In the genomic region with DNA sequence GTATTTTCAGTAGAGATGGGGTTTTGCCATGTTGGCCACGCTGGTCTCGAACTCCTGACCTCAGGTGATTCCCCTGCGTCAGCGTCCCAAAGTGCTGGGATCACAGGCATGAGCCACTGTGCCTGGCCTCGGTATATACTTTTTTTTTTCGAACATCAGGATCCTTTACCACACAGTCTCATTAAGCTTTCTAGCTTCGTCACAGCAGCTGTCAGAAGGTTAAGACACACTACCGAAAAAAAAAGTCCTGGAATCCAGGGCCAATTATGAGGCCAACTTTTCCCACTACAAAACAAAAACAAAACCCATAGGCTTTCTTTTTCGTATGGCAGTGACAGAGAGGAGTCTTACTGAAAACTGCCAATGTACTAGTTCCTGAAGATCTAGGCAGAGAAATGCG, we compare ENCODE assay signal across 32 cellular contexts.
"Had no signal": no experiment of that assay in that cellular context is flagged by ENCODE, and none has a peak within 500 bp of the region (broad histone marks: within the 10 kb centered on the region; RNA-seq: fewer than 3 reads in every experiment).

No MANE protein-coding gene starts in this region.

- H3K27ac Mint-ChIP-seq: activated B cell treated with CpG ODN at 0.5 μM for 24 hours; activated CD8-positive, alpha-beta T cell treated with anti-CD3 and anti-CD28 coated beads for 36 hours; activated naive CD8-positive, alpha-beta T cell; activated T-helper 17 cell treated with anti-CD3 and anti-CD28 coated beads, Interleukin-2, amount 50 U/mL, for 72 hours; dendritic cell treated with granulocyte-macrophage colony-stimulating factor and Interleukin-4, amounts not matched to agents 40 ng/mL and 50 ng/mL, for 4 days; effector memory CD8-positive, alpha-beta T cell; T-cell; T-helper 1 cell treated with Interleukin-12 subunit alpha and Interleukin-12 subunit beta and Interleukin-4 antibody, amounts not matched to agents 30 μg/mL and 1 μg/mL, for 36 hours; T-helper 2 cell treated with Interferon-gamma antibody and Interleukin-4, amounts not matched to agents 5 μg/mL and 100 μg/mL, for 36 hours had no signal

- H3K27ac ChIP-seq: brain microvascular endothelial cell, coronary artery, esophagus muscularis mucosa, foreskin keratinocyte, gastroesophageal sphincter, WERI-Rb-1 had no signal

- DNase-seq: activated B cell treated with CpG ODN at 0.5 μM for 24 hours; activated CD4-positive, alpha-beta T cell treated with anti-CD3 and anti-CD28 coated beads for 48 hours; activated CD4-positive, alpha-beta T cell treated with anti-CD3 and anti-CD28 coated beads, Interleukin-2, amount 50 U/mL, for 1 hour; activated CD4-positive, alpha-beta T cell treated with anti-CD3 and anti-CD28 coated beads, Interleukin-2, amount 50 U/mL, for 48 hours; activated CD8-positive, alpha-beta memory T cell treated with anti-CD3 and anti-CD28 coated beads for 24 hours; activated CD8-positive, alpha-beta T cell treated with anti-CD3 and anti-CD28 coated beads for 36 hours; activated effector memory CD4-positive, alpha-beta T cell treated with Interleukin-2 at 50 U/mL for 16 hours; activated gamma-delta T cell treated with Interleukin-2 at 50 U/mL for 16 hours; activated naive CD4-positive, alpha-beta T cell treated with anti-CD3 and anti-CD28 coated beads, Interleukin-2, amount 50 U/mL, for 16 hours; activated naive CD4-positive, alpha-beta T cell treated with Interleukin-2 at 50 U/mL for 16 hours; activated T-cell treated with anti-CD3 and anti-CD28 coated beads, Interleukin-2, amount 50 U/mL, for 4 hours; amniotic stem cell; anterior cingulate cortex; brain microvascular endothelial cell; effector CD4-positive, alpha-beta T cell; effector memory CD8-positive, alpha-beta T cell; erythroblast; foreskin keratinocyte; SW 1271; T-cell; T1000; WERI-Rb-1 had no signal

- ATAC-seq: activated CD4-positive, CD25-positive, alpha-beta regulatory T cell treated with anti-CD3 and anti-CD28 coated beads, Interleukin-2, amount 50 U/mL, for 24 hours; activated CD8-positive, alpha-beta T cell treated with anti-CD3 and anti-CD28 coated beads for 36 hours; activated T-cell treated with anti-CD3 and anti-CD28 coated beads, Interleukin-2, amount 50 U/mL, for 4 hours; activated T-helper 17 cell treated with anti-CD3 and anti-CD28 coated beads, Interleukin-2, amount 50 U/mL, for 72 hours; effector memory CD8-positive, alpha-beta T cell; foreskin keratinocyte; gastroesophageal sphincter; T-cell had no signal

- H3K36me3 Mint-ChIP-seq: activated naive CD8-positive, alpha-beta T cell had no signal

- H3K27me3 Mint-ChIP-seq: activated B cell treated with CpG ODN at 0.5 μM for 24 hours; activated CD8-positive, alpha-beta T cell treated with anti-CD3 and anti-CD28 coated beads for 36 hours; activated naive CD8-positive, alpha-beta T cell; activated T-helper 17 cell treated with anti-CD3 and anti-CD28 coated beads, Interleukin-2, amount 50 U/mL, for 72 hours; central memory CD8-positive, alpha-beta T cell; dendritic cell treated with granulocyte-macrophage colony-stimulating factor and Interleukin-4, amounts not matched to agents 40 ng/mL and 50 ng/mL, for 4 days; effector memory CD8-positive, alpha-beta T cell; T-cell had no signal

- H3K4me1 ChIP-seq: esophagus muscularis mucosa, gastroesophageal sphincter had no signal

- H3K4me3 Mint-ChIP-seq: activated B cell treated with CpG ODN at 0.5 μM for 24 hours; activated CD8-positive, alpha-beta T cell treated with anti-CD3 and anti-CD28 coated beads for 36 hours; activated naive CD8-positive, alpha-beta T cell; activated T-cell treated with anti-CD3 and anti-CD28 coated beads, Interleukin-2, amount 50 U/mL, for 4 hours; activated T-helper 17 cell treated with anti-CD3 and anti-CD28 coated beads, Interleukin-2, amount 50 U/mL, for 72 hours; central memory CD8-positive, alpha-beta T cell; dendritic cell treated with granulocyte-macrophage colony-stimulating factor and Interleukin-4, amounts not matched to agents 40 ng/mL and 50 ng/mL, for 4 days; effector memory CD8-positive, alpha-beta T cell; T-cell; T-helper 1 cell treated with Interleukin-12 subunit alpha and Interleukin-12 subunit beta and Interleukin-4 antibody, amounts not matched to agents 30 μg/mL and 1 μg/mL, for 36 hours; T-helper 2 cell treated with Interferon-gamma antibody and Interleukin-4, amounts not matched to agents 5 μg/mL and 100 μg/mL, for 36 hours had no signal

- H3K27me3 ChIP-seq: brain microvascular endothelial cell, esophagus muscularis mucosa, foreskin keratinocyte, gastroesophageal sphincter had no signal

- H3K9me3 ChIP-seq: esophagus muscularis mucosa, gastroesophageal sphincter had no signal

- H3K4me1 Mint-ChIP-seq: activated B cell treated with CpG ODN at 0.5 μM for 24 hours; activated T-helper 17 cell treated with anti-CD3 and anti-CD28 coated beads, Interleukin-2, amount 50 U/mL, for 72 hours; central memory CD8-positive, alpha-beta T cell; T-cell had no signal

- H3K4me3 ChIP-seq: coronary artery, esophagus muscularis mucosa, gastroesophageal sphincter had no signal
